ENCODE assay signal across 14 cellular contexts in genomic region chr11:119691701-119692546, GRCh38. TPM values are rescaled to one million over a fixed set of nuclear protein-coding genes. Genes with fewer than 3 reads are reported as not detected.
DNase-seq lines count a peak whose midpoint lies in the region; ATAC-seq and TF ChIP-seq lines count a peak whose summit lies in the region.
"Had no signal": no experiment of that assay in that cellular context is flagged by ENCODE, and none has a peak within 500 bp of the region (broad histone marks: within the 10 kb centered on the region; RNA-seq: fewer than 3 reads in every experiment).

No MANE protein-coding gene starts in this region.

- no peak overlapping the region for H3K27ac ChIP-seq in OCI-LY3 (ENCODE audit: low read length)
- H3K27ac ChIP-seq in esophagus (ENCODE audit: low read depth in 2 of 2, low read length in 1 of 2): peak overlapping the region; percentile 97 to 99
- peak overlapping the region; percentile 79 for H3K27ac ChIP-seq in thymus (ENCODE audit: low read depth)
- H3K27ac ChIP-seq: 22Rv1, C4-2B, gastroesophageal sphincter, SJCRH30 had no signal

- TF ChIP-seq CTCF in OCI-LY3 (IDR thresholded peaks at IDR 0.05; ENCODE audit: low read depth, low read length) (no peak), GM10248 (IDR thresholded peaks at IDR 0.05; ENCODE audit: control extremely low read depth, extremely low read depth, low read depth, missing control alignments) (no peak)

- no peak overlapping the region for H2AFZ ChIP-seq in OCI-LY3 (ENCODE audit: low read depth, low read length)

- peaks cover 100% of the 10 kb centered on the region for H3K79me2 ChIP-seq in OCI-LY3 (ENCODE audit: low read length)

- peak overlapping the region; percentile 63 for H3K4me2 ChIP-seq in OCI-LY3 (ENCODE audit: low read length)

- H3K4me3 ChIP-seq in OCI-LY3 (ENCODE audit: low read length) (no peak overlapping the region), esophagus (ENCODE audit: low read depth in 1 of 2, low read length in 2 of 2) (no peak overlapping the region), thymus (ENCODE audit: low read length) (no peak overlapping the region)
- H3K4me3 ChIP-seq: gastroesophageal sphincter, SJCRH30 had no signal

- CTCF ChIA-PET in GM10248 (lab: Yijun Ruan, JAX): interaction anchor here (1.1 to 6.3 kb wide), 9 partner anchors 8 to 49 kb away, joined by 3 to 42 read pairs (median 4); partner anchors contain the start of gene NECTIN1

- H4K20me1 ChIP-seq in OCI-LY3 (ENCODE audit: insufficient read depth, low read length): peaks cover 50% of the 10 kb centered on the region

- no peak overlapping the region; the same call in 1 of the 2 replicates for H3K9ac ChIP-seq in OCI-LY3 (ENCODE audit: low read length)

- H3K36me3 ChIP-seq in OCI-LY3 (replicated peaks; ENCODE audit: low read depth, low read length) (peaks cover 4% of the 10 kb centered on the region), esophagus (ENCODE audit: control insufficient read depth in 2 of 2, insufficient read depth in 2 of 2, low read length in 1 of 2) (no peaks in the 10 kb centered on the region), thymus (ENCODE audit: control insufficient read depth, insufficient read depth) (no peaks in the 10 kb centered on the region)
- H3K36me3 ChIP-seq: gastroesophageal sphincter had no signal

- ATAC-seq in HG03442 (IDR thresholded peaks at IDR 0.05; ENCODE audit: unreplicated experiment): no peak
- ATAC-seq: gastroesophageal sphincter had no signal

- no peaks in the 10 kb centered on the region for H3K27me3 ChIP-seq in OCI-LY3 (ENCODE audit: low read depth, low read length)
- H3K27me3 ChIP-seq in esophagus (ENCODE audit: control insufficient read depth in 1 of 2, insufficient read depth in 2 of 2, low read length in 2 of 2): no peaks in the 10 kb centered on the region
- H3K27me3 ChIP-seq in thymus (ENCODE audit: control insufficient read depth, insufficient read depth): no peaks in the 10 kb centered on the region
- H3K27me3 ChIP-seq: gastroesophageal sphincter, SJCRH30 had no signal

- H3K9me3 ChIP-seq in OCI-LY3 (ENCODE audit: insufficient read depth, low read length) (no peaks in the 10 kb centered on the region), esophagus (ENCODE audit: control insufficient read depth in 2 of 2, insufficient read depth in 1 of 2, low read depth in 1 of 2, low read length in 1 of 2) (no peaks in the 10 kb centered on the region), thymus (ENCODE audit: control insufficient read depth) (no peaks in the 10 kb centered on the region)
- H3K9me3 ChIP-seq: gastroesophageal sphincter, SJCRH30 had no signal

- DNase-seq in NCI-H1694 (lab: John Stamatoyannopoulos, UW) (peak; percentile 23), NCI-H1694 treated with DMSO at 0.1 percent for 48 hours (lab: John Stamatoyannopoulos, UW) (no peak), GM10248 (ENCODE audit: extremely low spot score) (no peak), amniotic stem cell (lab: John Stamatoyannopoulos, UW) (no peak)
- DNase-seq: nephron progenitor cell, SJCRH30, T1000 had no signal

- H3K4me1 ChIP-seq in OCI-LY3 (ENCODE audit: low read length) (peaks cover 83% of the 10 kb centered on the region), esophagus (ENCODE audit: control insufficient read depth in 2 of 2, insufficient read depth in 2 of 2, low read length in 1 of 2) (peaks cover 4 to 73% of the 10 kb centered on the region in 2 donors), thymus (ENCODE audit: control insufficient read depth, insufficient read depth, low read length) (peaks cover 36% of the 10 kb centered on the region)
- H3K4me1 ChIP-seq: gastroesophageal sphincter had no signal

- POLR2A ChIA-PET in GM10248 (lab: Yijun Ruan, JAX): no interaction called here

- WGBS in esophagus, 2 donors: 54 to 64% methylated on average over 26 to 27 of the region's 27 CpGs
- WGBS in thymus: 92% methylated on average over 27 of the region's 27 CpGs

RNA-seq across cellular contexts. Expression of gene NECTIN1, which starts 37.1 kb away (rescaled TPM):
- polyA plus RNA-seq in esophagus: 10 to 100 TPM; 79.6 to 89.9 TPM
- 11.7 TPM for polyA plus RNA-seq in thymus
